Comparison of ENCODE assay signal across 8 cellular contexts in genomic region chr7:1044189-1045037, GRCh38. TPM values are rescaled to one million over a fixed set of nuclear protein-coding genes. Genes with fewer than 3 reads are reported as not detected.
A peak's percentile ranks its signal among the peaks of the same experiment; 100 is the strongest.
DNase-seq lines count a peak whose midpoint lies in the region; ATAC-seq and TF ChIP-seq lines count a peak whose summit lies in the region.

A gene with protein sequence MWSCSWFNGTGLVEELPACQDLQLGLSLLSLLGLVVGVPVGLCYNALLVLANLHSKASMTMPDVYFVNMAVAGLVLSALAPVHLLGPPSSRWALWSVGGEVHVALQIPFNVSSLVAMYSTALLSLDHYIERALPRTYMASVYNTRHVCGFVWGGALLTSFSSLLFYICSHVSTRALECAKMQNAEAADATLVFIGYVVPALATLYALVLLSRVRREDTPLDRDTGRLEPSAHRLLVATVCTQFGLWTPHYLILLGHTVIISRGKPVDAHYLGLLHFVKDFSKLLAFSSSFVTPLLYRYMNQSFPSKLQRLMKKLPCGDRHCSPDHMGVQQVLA (plus strand): TSS chr7:1044546. CDS start chr7:1057516, 12,970 bp downstream.

- H3K27ac ChIP-seq in OCI-LY7 (ENCODE audit: low read depth, low read length, poor library complexity, severe bottlenecking), result peak within 1 kb of the TSS; percentile 49
- peak within 1 kb of the TSS; percentile 55 for H3K27ac ChIP-seq in epithelial cell of prostate
- H3K27ac ChIP-seq in mucosa of rectum (ENCODE audit: low read depth in 2 of 2, low read length in 2 of 2), result peak within 1 kb of the TSS; percentile 89 to 93

- H2AFZ ChIP-seq in OCI-LY7 (ENCODE audit: low read length), result peak within 1 kb of the TSS; percentile 8; the same call in 1 of the 2 replicates

- no peaks in the 10 kb centered on the region for H3K79me2 ChIP-seq in OCI-LY7 (ENCODE audit: insufficient read depth, low read depth, low read length)

- no peaks in the 10 kb centered on the region for H3K9me2 ChIP-seq in OCI-LY7 (ENCODE audit: insufficient read depth, low read length)

- H3K36me3 ChIP-seq in OCI-LY7 (ENCODE audit: insufficient read depth, low read length) (no peaks in the 10 kb centered on the region), mucosa of rectum (ENCODE audit: control insufficient read depth in 2 of 2, insufficient read depth in 2 of 2, low read length in 2 of 2) (no peaks in the 10 kb centered on the region)

- ATAC-seq in GM21515 (IDR thresholded peaks at IDR 0.05; ENCODE audit: unreplicated experiment), result peak; percentile 87

- CTCF ChIA-PET in OCI-LY7 (lab: Charles Lee; ENCODE audit: unreplicated experiment), result interaction anchor here (1.2 kb wide), 1 partner anchor 19 kb away, joined by 3 read pairs; no protein-coding TSS in a partner anchor

- H4K20me1 ChIP-seq in OCI-LY7 (ENCODE audit: insufficient read depth, low read length), result no peaks in the 10 kb centered on the region

- H3K4me3 ChIP-seq in OCI-LY7 (ENCODE audit: low read depth, low read length, poor library complexity, severe bottlenecking) (peak within 1 kb of the TSS; percentile 70), mucosa of rectum (ENCODE audit: low read length in 2 of 2) (peak within 1 kb of the TSS; percentile 73 to 74)

- peak; percentile 90 for DNase-seq in DMS153 (lab: John Stamatoyannopoulos, UW)
- DNase-seq in HuH-7.5 (ENCODE audit: low spot score), result peak; percentile 100
- DNase-seq in OCI-LY7 (ENCODE audit: low spot score), result peak; percentile 93
- peak; percentile 88 for DNase-seq in activated T-cell treated with anti-CD3 and anti-CD28 coated beads for 24 hours (ENCODE audit: low read depth)
- peak; percentile 57 for DNase-seq in epithelial cell of prostate (ENCODE audit: low read depth, low spot score)
- DNase-seq in stimulated activated CD8-positive, alpha-beta memory T cell treated with anti-CD3 and anti-CD28 coated beads, Interleukin-4, amount 100 ng/mL, for 4 hours (ENCODE audit: low read depth in 2 of 2, low spot score in 1 of 2), result peak; percentile 77 to 85

- no peaks in the 10 kb centered on the region for H3K9me3 ChIP-seq in OCI-LY7 (ENCODE audit: low read length)
- no peaks in the 10 kb centered on the region for H3K9me3 ChIP-seq in mucosa of rectum (ENCODE audit: control insufficient read depth in 2 of 2, low read length in 2 of 2)

- POLR2A ChIA-PET in OCI-LY7 (lab: Charles Lee), result interaction anchor here (0.6 to 1.9 kb wide), 2 partner anchors 18 to 74 kb away, joined by 4 to 6 read pairs; no protein-coding TSS in a partner anchor

- H3K27me3 ChIP-seq in mucosa of rectum (ENCODE audit: control insufficient read depth in 2 of 2, insufficient read depth in 2 of 2, low read length in 2 of 2), result no peaks in the 10 kb centered on the region

- intact Hi-C loops in OCI-LY7 (cut with micrococcal nuclease; ENCODE audit: unreplicated experiment), result loop anchor here (2.0 kb wide), 1 partner anchor 18 kb away; no protein-coding TSS in a partner anchor

- peaks cover 15% of the 10 kb centered on the region for H3K4me1 ChIP-seq in OCI-LY7 (ENCODE audit: insufficient read depth, low read length, poor library complexity, severe bottlenecking)
- H3K4me1 ChIP-seq in mucosa of rectum (ENCODE audit: control insufficient read depth in 2 of 2, insufficient read depth in 2 of 2, low read length in 2 of 2), result peaks cover 42% of the 10 kb centered on the region in 2 donors

- TF ChIP-seq CTCF in OCI-LY7 (conservative IDR thresholded peaks at IDR 0.05; ENCODE audit: low read length), result peak; percentile 80

- peak within 1 kb of the TSS; percentile 93 for H3K4me2 ChIP-seq in OCI-LY7 (ENCODE audit: low read length)

- no TSS peak for BruUV-seq in OCI-LY7 (replicated peaks; lab: Mats Ljungman, UMichigan)

- peak within 1 kb of the TSS; percentile 80 to 84 for H3K9ac ChIP-seq in mucosa of rectum (ENCODE audit: low read depth in 1 of 2, low read length in 2 of 2)

RNA-seq across cellular contexts. Expression of the gene that starts here (rescaled TPM):
- 0.62 and 0.95 TPM in 2 replicates for total RNA-seq in OCI-LY7 (2014; rRNA removed; shearing (Covaris generic))
- total RNA-seq in OCI-LY7 (2022), result 0.77 and 3.3 TPM in 2 replicates

Comparison
In these comparisons a context has a peak if more than half of its experiments do, and no peak if none do; other contexts are left out.
1. Peak in every context shown above with its lines: DNase-seq, ATAC-seq, H3K4me3 ChIP-seq and H3K27ac ChIP-seq.